8 cellular contexts compared by ENCODE assay signal in genomic region chr10:24360286-24361127, GRCh38.
DNase-seq lines count a peak whose midpoint lies in the region; ATAC-seq, FAIRE-seq and TF ChIP-seq lines count a peak whose summit lies in the region.

No MANE protein-coding gene starts in this region.

- H3K4me2 ChIP-seq in H1 (ENCODE audit: insufficient read depth in 1 of 2, low read depth in 2 of 2, low read length in 2 of 2), result no peak overlapping the region
- no peak overlapping the region for H3K4me2 ChIP-seq in mesenchymal stem cell (ENCODE audit: low read length, poor library complexity, severe bottlenecking)

- H2BK5ac ChIP-seq in H1 (ENCODE audit: low read depth, low read length) (no peak overlapping the region), mesenchymal stem cell (ENCODE audit: low read depth, low read length, poor library complexity, severe bottlenecking) (no peak overlapping the region)

- H3K79me1 ChIP-seq in H1 (ENCODE audit: low read depth, low read length) (no peaks in the 10 kb centered on the region), mesenchymal stem cell (replicated peaks; ENCODE audit: low read length, poor library complexity, severe bottlenecking) (no peaks in the 10 kb centered on the region)

- H3K9me3 ChIP-seq in H1 (ENCODE audit: insufficient read depth in 2 of 2, low read depth in 1 of 2, low read length in 1 of 2) (no peaks in the 10 kb centered on the region), mesenchymal stem cell (ENCODE audit: control insufficient read depth, low read length) (no peaks in the 10 kb centered on the region)

- H3K79me2 ChIP-seq in H1 (ENCODE audit: control insufficient read depth in 1 of 2, insufficient read depth in 2 of 2, low read length in 2 of 2), result no peaks in the 10 kb centered on the region

- CTCF ChIA-PET in H1 (lab: Charles Lee; ENCODE audit: partially characterized antibody), result interaction anchor here (0.9 to 3.0 kb wide), 15 partner anchors 10 to 366 kb away, joined by 3 to 11 read pairs (median 4); no protein-coding TSS in a partner anchor

- no peak overlapping the region for H2BK120ac ChIP-seq in H1 (replicated peaks; ENCODE audit: low read depth, low read length)
- H2BK120ac ChIP-seq in mesenchymal stem cell (ENCODE audit: low read depth, low read length), result no peak overlapping the region

- WGBS in H1 (ENCODE audit: extremely low coverage in 1 of 2, insufficient coverage in 1 of 2, insufficient read length in 1 of 2, insufficient replicate concordance in 2 of 2, low coverage in 1 of 2, low lambda C conversion rate in 2 of 2, missing lambda C conversion rate in 1 of 2), 2 experiments, result 39% methylated on average over 12 of the region's 12 CpGs; no CpG with 5 or more reads in 1 of the 2 experiments
- 0% methylated on average over 2 of the region's 12 CpGs for WGBS in mesenchymal stem cell

- no peak overlapping the region for H2AFZ ChIP-seq in H1 (ENCODE audit: low read length)
- H2AFZ ChIP-seq in mesenchymal stem cell (ENCODE audit: low read depth, low read length), result no peak overlapping the region

- POLR2A ChIA-PET in H1 (lab: Charles Lee; ENCODE audit: partially characterized antibody), result no interaction called here

- no peak overlapping the region for H4K5ac ChIP-seq in H1 (ENCODE audit: insufficient read length, low read depth, low read length)

- H2BK20ac ChIP-seq in H1 (ENCODE audit: low read length), result no peak overlapping the region

- H3K36me3 ChIP-seq in H1 (ENCODE audit: control insufficient read depth in 2 of 4, insufficient read depth in 4 of 4, low read length in 3 of 4) (no peaks in the 10 kb centered on the region), mesenchymal stem cell (ENCODE audit: control insufficient read depth in 1 of 2, insufficient read depth in 2 of 2, low read depth in 1 of 2, low read length in 2 of 2) (no peaks in the 10 kb centered on the region)

- no peaks in the 10 kb centered on the region for H3K23me2 ChIP-seq in H1 (ENCODE audit: low read depth, low read length)

- H3K4ac ChIP-seq in H1 (replicated peaks; ENCODE audit: insufficient read length, low read depth, low read length) (no peak overlapping the region), mesenchymal stem cell (ENCODE audit: low read depth in 1 of 2, low read length in 2 of 2) (no peak overlapping the region)

- H2AK5ac ChIP-seq in H1 (ENCODE audit: low read depth, low read length) (no peak overlapping the region), mesenchymal stem cell (ENCODE audit: low read length, severe bottlenecking) (no peak overlapping the region)

- H3K27ac ChIP-seq in H1 (ENCODE audit: low read depth, low read length) (no peak overlapping the region), mesenchymal stem cell (ENCODE audit: low read length, poor library complexity, severe bottlenecking) (no peak overlapping the region)

- no peaks in the 10 kb centered on the region for H3K27me3 ChIP-seq in H1 (replicated peaks in 1 of 4; ENCODE audit: control insufficient read depth in 3 of 4, extremely low read depth in 1 of 4, insufficient read depth in 3 of 4, low read length in 3 of 4)
- no peaks in the 10 kb centered on the region for H3K27me3 ChIP-seq in mesenchymal stem cell (ENCODE audit: control insufficient read depth in 1 of 2, insufficient read depth in 1 of 2, low read length in 2 of 2)

- no peak overlapping the region for H4K91ac ChIP-seq in H1 (replicated peaks; ENCODE audit: insufficient read length, low read length)
- no peak overlapping the region for H4K91ac ChIP-seq in mesenchymal stem cell (ENCODE audit: low read length)

- no peak for TF ChIP-seq POLR2A in H1 (IDR thresholded peaks at IDR 0.05; ENCODE audit: control extremely low read depth in 1 of 2, low read depth in 2 of 2, low read length in 2 of 2)

- peak; percentile 79 for FAIRE-seq in HTR-8/SVneo (lab: Jason Lieb, UNC)
- FAIRE-seq in H1 (lab: Jason Lieb, UNC), result peak; percentile 97

- ATAC-seq in GM19397 (IDR thresholded peaks at IDR 0.05; ENCODE audit: unreplicated experiment), result peak; percentile 61

- no peak overlapping the region for H3K18ac ChIP-seq in H1 (ENCODE audit: extremely low read depth, low read length)
- no peak overlapping the region for H3K18ac ChIP-seq in mesenchymal stem cell (ENCODE audit: low read depth in 1 of 2, low read length in 2 of 2)

- H3K23ac ChIP-seq in H1 (ENCODE audit: insufficient read length) (no peak overlapping the region), mesenchymal stem cell (ENCODE audit: low read length in 2 of 2) (no peak overlapping the region)

- DNase-seq in EH (ENCODE audit: low read depth), result peak; percentile 72
- DNase-seq in HTR-8/SVneo (ENCODE audit: insufficient read length, low spot score), result peak; percentile 59
- peak; percentile 52 for DNase-seq in SHP77 (lab: John Stamatoyannopoulos, UW)
- DNase-seq in H1 (ENCODE audit: low read depth in 1 of 2, low spot score in 2 of 2), result peak in 1 of 2 experiments; percentile 71
- DNase-seq in mesenchymal stem cell, result peak; percentile 47
- DNase-seq in ureter (ENCODE audit: low spot score), result peak; percentile 57
- DNase-seq in NCI-H446 treated with DMSO at 0.1 percent for 48 hours (lab: John Stamatoyannopoulos, UW), result no peak

- H3K14ac ChIP-seq in H1 (ENCODE audit: insufficient read length), result no peak overlapping the region
- no peak overlapping the region for H3K14ac ChIP-seq in mesenchymal stem cell (ENCODE audit: low read length in 2 of 2)

- no peak for TF ChIP-seq EP300 in H1 (IDR thresholded peaks at IDR 0.05; ENCODE audit: borderline replicate concordance in 1 of 2, low read depth in 2 of 2, low read length in 2 of 2)

- no peak overlapping the region for H4K8ac ChIP-seq in H1 (ENCODE audit: extremely low read depth, insufficient read depth, low read length)
- no peak overlapping the region for H4K8ac ChIP-seq in mesenchymal stem cell (ENCODE audit: low read length)

- TF ChIP-seq CTCF in H1 (IDR thresholded peaks at IDR 0.05; ENCODE audit: control extremely low read depth in 1 of 3, insufficient read depth in 1 of 3, low read depth in 1 of 3, low read length in 3 of 3), result peak; percentile 59 to 72 (median 68)

- H3K9ac ChIP-seq in H1 (replicated peaks in 1 of 4; ENCODE audit: extremely low read depth in 1 of 4, low read depth in 3 of 4, low read length in 3 of 4) (no peak overlapping the region), mesenchymal stem cell (ENCODE audit: low read length) (peak overlapping the region; percentile 62)

- H3K56ac ChIP-seq in H1 (replicated peaks; ENCODE audit: insufficient read length, low read depth, low read length), result no peak overlapping the region

- H3K4me1 ChIP-seq in H1 (replicated peaks in 1 of 4; ENCODE audit: control insufficient read depth in 3 of 4, insufficient read depth in 4 of 4, low read length in 3 of 4), result peaks cover 5 to 13% (median 8%) of the 10 kb centered on the region in 4 experiments; a peak in 6 of 7 replicates
- no peaks in the 10 kb centered on the region for H3K4me1 ChIP-seq in mesenchymal stem cell (ENCODE audit: control insufficient read depth, insufficient read depth, low read depth, low read length)

- H4K20me1 ChIP-seq in H1 (replicated peaks in 1 of 2; ENCODE audit: control insufficient read depth in 1 of 2, insufficient read depth in 2 of 2, low read length in 2 of 2), result no peaks in the 10 kb centered on the region

- H2BK15ac ChIP-seq in H1 (ENCODE audit: low read length) (no peak overlapping the region), mesenchymal stem cell (ENCODE audit: low read depth, poor library complexity, severe bottlenecking) (no peak overlapping the region)

- no peak overlapping the region for H3K4me3 ChIP-seq in H1 (ENCODE audit: extremely low read depth in 1 of 4, insufficient read depth in 2 of 4, low read depth in 3 of 4, low read length in 4 of 4)
- no peak overlapping the region for H3K4me3 ChIP-seq in mesenchymal stem cell (ENCODE audit: insufficient read depth in 1 of 2, low read depth in 1 of 2, low read length in 2 of 2)

- TF ChIP-seq RAD21 in H1 (IDR thresholded peaks at IDR 0.05 in 1 of 2, conservative IDR thresholded peaks at IDR 0.05 in 1 of 2; ENCODE audit: low read depth in 2 of 2, low read length in 2 of 2), result peak; percentile 85 to 88

- H2BK12ac ChIP-seq in H1 (ENCODE audit: low read depth, low read length), result no peak overlapping the region
- H2BK12ac ChIP-seq in mesenchymal stem cell (ENCODE audit: low read length in 2 of 2), result no peak overlapping the region

TF ChIP-seq in H1, 55 proteins besides CTCF, POLR2A, EP300 and RAD21 (continues in another document):
- no peak for TF ChIP-seq POU5F1 (IDR thresholded peaks at IDR 0.05; ENCODE audit: low read depth, low read length)
- no peak for TF ChIP-seq GABPA (IDR thresholded peaks at IDR 0.05; ENCODE audit: borderline replicate concordance, insufficient read depth, low read length)
- no peak for TF ChIP-seq MAFK (IDR thresholded peaks at IDR 0.05; ENCODE audit: low read depth, low read length)
- TF ChIP-seq ATF3 (IDR thresholded peaks at IDR 0.05; ENCODE audit: insufficient read depth, low read depth, low read length), result no peak
- TF ChIP-seq JUN (IDR thresholded peaks at IDR 0.05; ENCODE audit: low read depth, low read length), result no peak
- no peak for TF ChIP-seq KDM4A (IDR thresholded peaks at IDR 0.05; ENCODE audit: low read depth, low read length, severe bottlenecking)
- TF ChIP-seq SRF (IDR thresholded peaks at IDR 0.05; ENCODE audit: low read depth, low read length), result no peak
- TF ChIP-seq RXRA (IDR thresholded peaks at IDR 0.05; ENCODE audit: insufficient read depth, low read depth, low read length), result no peak
- no peak for TF ChIP-seq RNF2 (IDR thresholded peaks at IDR 0.05; ENCODE audit: borderline replicate concordance, low read depth, low read length, missing control alignments, poor library complexity, severe bottlenecking)
- no peak for TF ChIP-seq CHD2 (IDR thresholded peaks at IDR 0.05; ENCODE audit: low read length)
